9 cellular contexts compared by ENCODE assay signal in genomic region chr6:8180327-8181161, GRCh38.
DNase-seq lines count a peak whose midpoint lies in the region; ATAC-seq and TF ChIP-seq lines count a peak whose summit lies in the region.
"Had no signal": no experiment of that assay in that cellular context is flagged by ENCODE, and none has a peak within 500 bp of the region (broad histone marks: within the 10 kb centered on the region; RNA-seq: fewer than 3 reads in every experiment).

No MANE protein-coding gene starts in this region.

- in situ Hi-C loops in HAP-1 (cut with MboI; ENCODE audit: low sequenced_read_pairs) = no loop called here

- no peaks in the 10 kb centered on the region for H3K9me3 ChIP-seq in HAP-1

- no peaks in the 10 kb centered on the region for H3K36me3 ChIP-seq in HAP-1 (replicated peaks)

- no peak for TF ChIP-seq CTCF in foreskin fibroblast (IDR thresholded peaks at IDR 0.05; ENCODE audit: low read depth, low read length)

- H3K4me3 ChIP-seq in HAP-1 = no peak overlapping the region
- H3K4me3 ChIP-seq in foreskin fibroblast (ENCODE audit: low read depth in 1 of 2, low read length in 2 of 2) = no peak overlapping the region

- ATAC-seq in SK-N-SH treated with all-trans-retinoic acid at 6 μM for 48 hours (no peak), HG02759 (IDR thresholded peaks at IDR 0.05; ENCODE audit: unreplicated experiment) (no peak), HG03378 (IDR thresholded peaks at IDR 0.05; ENCODE audit: unreplicated experiment) (no peak)

- no peaks in the 10 kb centered on the region for H3K4me1 ChIP-seq in HAP-1

- DNase-seq in HAP-1 (ENCODE audit: low spot score in 2 of 2) (peak; percentile 19 to 25), foreskin fibroblast (peak; percentile 85 to 91), smooth muscle cell of the brain vasculature (ENCODE audit: low read depth, low spot score) (peak; percentile 80), HT-29 (ENCODE audit: low spot score) (no peak)
- DNase-seq: activated naive CD8-positive, alpha-beta T cell treated with anti-CD3 and anti-CD28 coated beads, Interleukin-2, amount 10 ng/mL, durations not matched to agents 7 days and 5 days; T-helper 2 cell had no signal

- no peaks in the 10 kb centered on the region for H3K27me3 ChIP-seq in HAP-1 (ENCODE audit: low read depth)

TF ChIP-seq in SK-N-SH treated with all-trans-retinoic acid at 6 μM for 48 hours, 23 proteins besides CTCF, POLR2A, EP300 and RAD21:
- TF ChIP-seq ISL1 (CRISPR knock-in tag; IDR thresholded peaks at IDR 0.05) (peak; percentile 70), POU6F1 (CRISPR knock-in tag; IDR thresholded peaks at IDR 0.05; ENCODE audit: borderline replicate concordance, low read depth) (no peak), ZFP3 (CRISPR knock-in tag; IDR thresholded peaks at IDR 0.05) (peak; percentile 52; the same call in 1 of the 2 replicates)
